ENCODE assay signal across 22 cellular contexts in genomic region chr2:9525266-9525665, GRCh38.
"Had no signal": no experiment of that assay in that cellular context is flagged by ENCODE, and none has a peak within 500 bp of the region (broad histone marks: within the 10 kb centered on the region; RNA-seq: fewer than 3 reads in every experiment).

No MANE protein-coding gene starts in this region.

- H3K9me3 ChIP-seq: gastrocnemius medialis, heart right ventricle, neutrophil, pancreas, SK-N-SH, suprapubic skin had no signal

- H3K27me3 ChIP-seq: cardiac muscle cell, gastrocnemius medialis, heart right ventricle, neutrophil, pancreas, suprapubic skin had no signal

- H3K27ac ChIP-seq: cardiac muscle cell, epithelial cell of prostate, gastrocnemius medialis, heart right ventricle, neutrophil, pancreas, suprapubic skin had no signal

- H3K4me3 Mint-ChIP-seq: activated CD4-positive, alpha-beta T cell treated with anti-CD3 and anti-CD28 coated beads, Interleukin-2, amount 10 ng/mL, durations not matched to agents 24 days and 14 days; activated CD8-positive, alpha-beta T cell treated with anti-CD3 and anti-CD28 coated beads, Interleukin-2, amount 10 ng/mL, durations not matched to agents 7 days and 5 days; activated naive CD4-positive, alpha-beta T cell treated with anti-CD3 and anti-CD28 coated beads, Interleukin-2, amount 50 U/mL, for 24 hours; activated T-cell treated with anti-CD3 and anti-CD28 coated beads, Interleukin-2, amount 50 U/mL, for 72 hours; endodermal cell; immature natural killer cell; natural killer cell; type B pancreatic cell had no signal

- H3K4me3 ChIP-seq: cardiac muscle cell, gastrocnemius medialis, heart right ventricle, pancreas, suprapubic skin had no signal

- H3K4me1 Mint-ChIP-seq: activated CD4-positive, alpha-beta T cell treated with anti-CD3 and anti-CD28 coated beads, Interleukin-2, amount 10 ng/mL, durations not matched to agents 24 days and 14 days; endodermal cell; natural killer cell had no signal

- H3K4me1 ChIP-seq: gastrocnemius medialis, heart right ventricle, pancreas, suprapubic skin had no signal

- H3K27ac Mint-ChIP-seq: activated CD4-positive, alpha-beta T cell treated with anti-CD3 and anti-CD28 coated beads, Interleukin-2, amount 10 ng/mL, durations not matched to agents 24 days and 14 days; activated CD8-positive, alpha-beta T cell treated with anti-CD3 and anti-CD28 coated beads, Interleukin-2, amount 10 ng/mL, durations not matched to agents 7 days and 5 days; activated naive CD4-positive, alpha-beta T cell treated with anti-CD3 and anti-CD28 coated beads, Interleukin-2, amount 50 U/mL, for 24 hours; activated T-cell treated with anti-CD3 and anti-CD28 coated beads, Interleukin-2, amount 50 U/mL, for 72 hours; endodermal cell; type B pancreatic cell had no signal

- H3K27me3 Mint-ChIP-seq: activated CD4-positive, alpha-beta T cell treated with anti-CD3 and anti-CD28 coated beads, Interleukin-2, amount 10 ng/mL, durations not matched to agents 24 days and 14 days; activated naive CD4-positive, alpha-beta T cell treated with anti-CD3 and anti-CD28 coated beads, Interleukin-2, amount 50 U/mL, for 24 hours; type B pancreatic cell had no signal

- DNase-seq: activated CD4-positive, alpha-beta T cell treated with anti-CD3 and anti-CD28 coated beads, Interleukin-2, amount 10 ng/mL, durations not matched to agents 24 days and 14 days; activated CD8-positive, alpha-beta memory T cell treated with anti-CD3 and anti-CD28 coated beads, Interleukin-2, amount 50 U/mL, for 4 hours; activated CD8-positive, alpha-beta T cell treated with anti-CD3 and anti-CD28 coated beads, Interleukin-2, amount 10 ng/mL, durations not matched to agents 7 days and 5 days; activated effector memory CD4-positive, alpha-beta T cell treated with anti-CD3 and anti-CD28 coated beads, Interleukin-2, amount 50 U/mL, for 16 hours; activated T-cell treated with anti-CD3 and anti-CD28 coated beads, Interleukin-2, amount 50 U/mL, for 72 hours; endodermal cell; gastrocnemius medialis; heart right ventricle; immature natural killer cell; mesenchymal stem cell; natural killer cell; pancreas; SK-N-SH; stimulated activated CD8-positive, alpha-beta memory T cell treated with anti-CD3 and anti-CD28 coated beads, Interleukin-4, amount 100 ng/mL, for 48 hours; stimulated activated naive CD4-positive, alpha-beta T cell treated with Interleukin-2 at 50 U/mL for 16 hours; T1000 had no signal

- H3K9me3 Mint-ChIP-seq: activated CD4-positive, alpha-beta T cell treated with anti-CD3 and anti-CD28 coated beads, Interleukin-2, amount 10 ng/mL, durations not matched to agents 24 days and 14 days; activated naive CD4-positive, alpha-beta T cell treated with anti-CD3 and anti-CD28 coated beads, Interleukin-2, amount 50 U/mL, for 24 hours; activated T-cell treated with anti-CD3 and anti-CD28 coated beads, Interleukin-2, amount 50 U/mL, for 72 hours; endodermal cell; immature natural killer cell; natural killer cell; type B pancreatic cell had no signal
